11 cellular contexts compared by ENCODE assay signal in genomic region chr19:18366027-18366435, GRCh38. TPM values are rescaled to one million over a fixed set of nuclear protein-coding genes. Genes with fewer than 3 reads are reported as not detected.
DNase-seq lines count a peak whose midpoint lies in the region; ATAC-seq and TF ChIP-seq lines count a peak whose summit lies in the region.
"Had no signal": no experiment of that assay in that cellular context is flagged by ENCODE, and none has a peak within 500 bp of the region (broad histone marks: within the 10 kb centered on the region; RNA-seq: fewer than 3 reads in every experiment).

No MANE protein-coding gene starts in this region.

- peaks cover 6% of the 10 kb centered on the region for H3K4me1 Mint-ChIP-seq in activated naive CD4-positive, alpha-beta T cell treated with anti-CD3 and anti-CD28 coated beads, Interleukin-2, amount 10 ng/mL, durations not matched to agents 7 days and 5 days

- peak in 1 of 2 donors; percentile 36 for ATAC-seq in activated naive CD4-positive, alpha-beta T cell treated with anti-CD3 and anti-CD28 coated beads, Interleukin-2, amount 50 U/mL, for 72 hours
- ATAC-seq in upper lobe of left lung (ENCODE audit: low FRiP score in 2 of 2) (peak in 1 of 2 donors; percentile 37), HG02642 (IDR thresholded peaks at IDR 0.05; ENCODE audit: poor library complexity, unreplicated experiment) (no peak)

- TF ChIP-seq POLR2A in upper lobe of left lung (IDR thresholded peaks at IDR 0.05) = no peak

- H3K36me3 Mint-ChIP-seq in activated naive CD4-positive, alpha-beta T cell treated with anti-CD3 and anti-CD28 coated beads, Interleukin-2, amount 50 U/mL, for 72 hours = peaks cover 6 to 12% of the 10 kb centered on the region in 2 donors
- H3K36me3 Mint-ChIP-seq in activated naive CD4-positive, alpha-beta T cell treated with anti-CD3 and anti-CD28 coated beads, Interleukin-2, amount 10 ng/mL, durations not matched to agents 7 days and 5 days = peaks cover 26% of the 10 kb centered on the region

- H3K27ac Mint-ChIP-seq in activated naive CD4-positive, alpha-beta T cell treated with anti-CD3 and anti-CD28 coated beads, Interleukin-2, amount 50 U/mL, for 72 hours = peak overlapping the region; percentile 22 to 41
- H3K27ac Mint-ChIP-seq in activated naive CD4-positive, alpha-beta T cell treated with anti-CD3 and anti-CD28 coated beads, Interleukin-2, amount 10 ng/mL, durations not matched to agents 7 days and 5 days = no peak overlapping the region

- no peak for DNase-seq in activated naive CD4-positive, alpha-beta T cell treated with anti-CD3 and anti-CD28 coated beads, Interleukin-2, amount 50 U/mL, for 72 hours (ENCODE audit: low spot score in 2 of 2)
- no peak for DNase-seq in activated naive CD4-positive, alpha-beta T cell treated with anti-CD3 and anti-CD28 coated beads, Interleukin-2, amount 10 ng/mL, durations not matched to agents 7 days and 5 days
- no peak for DNase-seq in ascending aorta (ENCODE audit: low spot score in 2 of 2)
- peak in 1 of 2 donors; percentile 34 for DNase-seq in upper lobe of left lung
- DNase-seq in activated CD4-positive, CD25-positive, alpha-beta regulatory T cell treated with anti-CD3 and anti-CD28 coated beads, Interleukin-2, amount 50 U/mL, for 72 hours = no peak
- DNase-seq in G401 (ENCODE audit: low spot score) = no peak
- DNase-seq: activated CD4-positive, alpha-beta T cell treated with anti-CD3 and anti-CD28 coated beads, Interleukin-2, amount 50 U/mL, for 48 hours; amniotic stem cell; NCI-H1694 treated with DMSO at 0.1 percent for 48 hours had no signal

- H3K27me3 ChIP-seq in ascending aorta (no peaks in the 10 kb centered on the region), liver (ENCODE audit: control insufficient read depth in 4 of 4, insufficient read depth in 4 of 4, low read length in 3 of 4) (no peaks in the 10 kb centered on the region), upper lobe of left lung (no peaks in the 10 kb centered on the region)

- no peak for TF ChIP-seq EP300 in upper lobe of left lung (IDR thresholded peaks at IDR 0.05)

- CTCF ChIA-PET in activated naive CD4-positive, alpha-beta T cell treated with anti-CD3 and anti-CD28 coated beads, Interleukin-2, amount 10 ng/mL, durations not matched to agents 7 days and 5 days (lab: Charles Lee) = interaction anchor here (1.9 kb wide), 1 partner anchor 23 kb away, joined by 6 read pairs; no protein-coding TSS in a partner anchor

- H3K9me3 ChIP-seq in ascending aorta (no peaks in the 10 kb centered on the region), liver (ENCODE audit: control insufficient read depth in 4 of 4, low read length in 3 of 4) (no peaks in the 10 kb centered on the region), upper lobe of left lung (no peaks in the 10 kb centered on the region)

- 85% methylated on average over 2 of the region's 2 CpGs for WGBS in liver
- WGBS in upper lobe of left lung, 2 donors = 61 to 74% methylated on average over 2 of the region's 2 CpGs

- H3K4me3 ChIP-seq in ascending aorta (no peak overlapping the region), liver (ENCODE audit: low read depth in 1 of 3, low read length in 3 of 3) (no peak overlapping the region), upper lobe of left lung (no peak overlapping the region)

- in situ Hi-C loops in G401 (cut with HindIII; ENCODE audit: low sequenced_read_pairs) = no loop called here

- peaks cover 2 to 14% of the 10 kb centered on the region in 2 donors for H3K36me3 ChIP-seq in ascending aorta
- H3K36me3 ChIP-seq in liver (ENCODE audit: control insufficient read depth in 4 of 4, insufficient read depth in 3 of 4, low read depth in 1 of 4, low read length in 3 of 4) = peaks cover 2 to 13% (median 8%) of the 10 kb centered on the region in 4 donors
- peaks cover 0 to 14% (median 0%) of the 10 kb centered on the region in 4 donors for H3K36me3 ChIP-seq in upper lobe of left lung

- TF ChIP-seq CTCF in ascending aorta (IDR thresholded peaks at IDR 0.05) (no peak), liver (IDR thresholded peaks at IDR 0.05; ENCODE audit: low read depth, low read length, missing input control) (no peak), upper lobe of left lung (IDR thresholded peaks at IDR 0.05) (no peak)

- H3K27me3 Mint-ChIP-seq in activated naive CD4-positive, alpha-beta T cell treated with anti-CD3 and anti-CD28 coated beads, Interleukin-2, amount 10 ng/mL, durations not matched to agents 7 days and 5 days = no peaks in the 10 kb centered on the region

- H3K27ac ChIP-seq in ascending aorta = peak overlapping the region; percentile 81 to 85
- peak overlapping the region; percentile 33 to 77 for H3K27ac ChIP-seq in liver (ENCODE audit: low read depth in 1 of 2, low read length in 2 of 2)
- H3K27ac ChIP-seq in upper lobe of left lung = peak overlapping the region; percentile 81 to 86 (median 84)

- H3K4me3 Mint-ChIP-seq in activated naive CD4-positive, alpha-beta T cell treated with anti-CD3 and anti-CD28 coated beads, Interleukin-2, amount 10 ng/mL, durations not matched to agents 7 days and 5 days = no peak overlapping the region

- intact Hi-C loops in ascending aorta (cut with DNase I) = no loop called here

- H3K4me1 ChIP-seq in ascending aorta = peaks cover 5 to 16% of the 10 kb centered on the region in 2 donors
- peaks cover 2 to 5% (median 3%) of the 10 kb centered on the region in 4 donors for H3K4me1 ChIP-seq in liver (ENCODE audit: control insufficient read depth in 4 of 4, insufficient read depth in 4 of 4, low read length in 3 of 4)
- peaks cover 20 to 36% (median 25%) of the 10 kb centered on the region in 4 donors for H3K4me1 ChIP-seq in upper lobe of left lung

- H3K9ac ChIP-seq in liver (ENCODE audit: low read depth in 1 of 2, low read length in 2 of 2) = peak overlapping the region in 1 of 2 donors; percentile 31

- no peak for TF ChIP-seq RAD21 in liver (IDR thresholded peaks at IDR 0.05)

- H3K9me3 Mint-ChIP-seq in activated naive CD4-positive, alpha-beta T cell treated with anti-CD3 and anti-CD28 coated beads, Interleukin-2, amount 50 U/mL, for 72 hours = no peaks in the 10 kb centered on the region
- H3K9me3 Mint-ChIP-seq in activated naive CD4-positive, alpha-beta T cell treated with anti-CD3 and anti-CD28 coated beads, Interleukin-2, amount 10 ng/mL, durations not matched to agents 7 days and 5 days = peaks cover 2% of the 10 kb centered on the region

TF ChIP-seq in liver, 16 proteins besides CTCF, POLR2A, EP300 and RAD21 (continues in another document):
- no peak for TF ChIP-seq RXRA (IDR thresholded peaks at IDR 0.05)
- no peak for TF ChIP-seq ATF3 (IDR thresholded peaks at IDR 0.05)

RNA-seq across cellular contexts. Expression of gene GDF15, which starts 19.9 kb away (rescaled TPM):
- 1 to 10 TPM in 1 of 2 donors, under 1 TPM in 1; 0.29 to 1.4 TPM for total RNA-seq in activated naive CD4-positive, alpha-beta T cell treated with anti-CD3 and anti-CD28 coated beads, Interleukin-2, amount 50 U/mL, for 72 hours
- 8.5 TPM for total RNA-seq in ascending aorta
- 10 to 100 TPM in 1 of 2 donors, under 1 TPM in 1; 0.42 to 11.6 TPM for total RNA-seq in liver
- polyA plus RNA-seq in liver = 1 to 10 TPM; 6.7 to 7.7 TPM
- 100 to 1,000 TPM in 2 of 6 donors, 10 to 100 TPM in 4; 42.5 to 126 (median 68.7) TPM for total RNA-seq in upper lobe of left lung
- 143 and 217 TPM in 2 replicates for total RNA-seq in G401 (2014; rRNA removed; shearing (Covaris generic))

RNA-seq across cellular contexts. Expression of gene PGPEP1, which starts 25.6 kb away (rescaled TPM):
- 10 to 100 TPM; 38.3 to 47.2 TPM for total RNA-seq in activated naive CD4-positive, alpha-beta T cell treated with anti-CD3 and anti-CD28 coated beads, Interleukin-2, amount 50 U/mL, for 72 hours
- total RNA-seq in ascending aorta (14.8 TPM), liver (10 to 100 TPM; 21.5 to 48.3 TPM), upper lobe of left lung (10 to 100 TPM; 15.5 to 42.8 (median 28.1) TPM)
- 10 to 100 TPM; 15.8 to 30.8 TPM for polyA plus RNA-seq in liver
- total RNA-seq in G401 (2014; rRNA removed; shearing (Covaris generic)) = 6.5 and 14.1 TPM in 2 replicates

RNA-seq across cellular contexts. Expression of gene LRRC25, which starts 31.4 kb away (rescaled TPM):
- not detected for total RNA-seq in activated naive CD4-positive, alpha-beta T cell treated with anti-CD3 and anti-CD28 coated beads, Interleukin-2, amount 50 U/mL, for 72 hours
- total RNA-seq in ascending aorta (6.9 TPM), liver (10 to 100 TPM in 1 of 2 donors, 1 to 10 TPM in 1; 7.9 to 13.4 TPM), upper lobe of left lung (10 to 100 TPM in 4 of 6 donors, 1 to 10 TPM in 2; 4.0 to 49.4 (median 24.0) TPM)
- 1 to 10 TPM; 2.3 to 5.8 TPM for polyA plus RNA-seq in liver
- total RNA-seq in G401 (2014; rRNA removed; shearing (Covaris generic)) = not detected in 2 replicates

RNA-seq across cellular contexts. Expression of gene LSM4, which starts 43.2 kb away (rescaled TPM):
- 100 to 1,000 TPM; 280 to 379 TPM for total RNA-seq in activated naive CD4-positive, alpha-beta T cell treated with anti-CD3 and anti-CD28 coated beads, Interleukin-2, amount 50 U/mL, for 72 hours
- total RNA-seq in ascending aorta (62.5 TPM), liver (100 to 1,000 TPM in 1 of 2 donors, 10 to 100 TPM in 1; 42.4 to 100 TPM), upper lobe of left lung (100 to 1,000 TPM in 4 of 6 donors, 10 to 100 TPM in 2; 39.8 to 147 (median 107) TPM)
- 10 to 100 TPM; 68.4 to 81.9 TPM for polyA plus RNA-seq in liver
- 539 and 749 TPM in 2 replicates for total RNA-seq in G401 (2014; rRNA removed; shearing (Covaris generic))

RNA-seq across cellular contexts. Expression of gene SSBP4, which starts 53.2 kb away (rescaled TPM):
- total RNA-seq in activated naive CD4-positive, alpha-beta T cell treated with anti-CD3 and anti-CD28 coated beads, Interleukin-2, amount 50 U/mL, for 72 hours = 100 to 1,000 TPM in 1 of 2 donors, 10 to 100 TPM in 1; 31.7 to 102 TPM
- total RNA-seq in ascending aorta = 233 TPM
- 10 to 100 TPM in 1 of 2 donors, 1 to 10 TPM in 1; 6.4 to 19.0 TPM for total RNA-seq in liver
- 10 to 100 TPM in 1 of 2 donors, 1 to 10 TPM in 1; 4.0 to 16.6 TPM for polyA plus RNA-seq in liver
- total RNA-seq in upper lobe of left lung = 100 to 1,000 TPM in 1 of 6 donors, 10 to 100 TPM in 5; 52.0 to 157 (median 84.1) TPM
- total RNA-seq in G401 (2014; rRNA removed; shearing (Covaris generic)) = 272 and 351 TPM in 2 replicates
